ENCODE assay signal across 3 cellular contexts in genomic region chr4:34279011-34279410, GRCh38.
"Had no signal": no experiment of that assay in that cellular context is flagged by ENCODE, and none has a peak within 500 bp of the region (broad histone marks: within the 10 kb centered on the region; RNA-seq: fewer than 3 reads in every experiment).

No MANE protein-coding gene starts in this region.

- DNase-seq: GDM1, GF-D8 had no signal

- H3K4me3 ChIP-seq: GM12878 had no signal
